1 cellular context compared by ENCODE assay signal in the genomic region with DNA sequence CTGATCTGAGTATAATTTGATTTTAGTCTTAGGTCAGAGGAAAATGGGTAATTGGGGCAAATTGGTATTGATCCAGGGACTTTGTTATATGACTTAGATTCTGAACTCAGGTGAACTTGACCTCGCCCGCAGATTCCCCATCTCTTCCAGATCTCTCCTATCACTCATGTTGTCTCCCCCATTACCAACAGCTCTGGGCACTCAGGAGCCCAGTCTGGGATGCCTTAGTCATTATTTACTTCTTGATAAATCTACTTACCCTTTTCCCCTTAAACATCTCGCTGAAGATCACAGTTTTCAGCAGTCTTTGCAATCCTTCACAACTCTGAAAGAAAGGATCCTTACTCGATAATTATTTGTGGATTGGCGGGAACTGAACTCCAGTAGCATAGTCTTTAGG.
TF ChIP-seq lines count a peak whose summit lies in the region.

No MANE protein-coding gene starts in this region.

TF ChIP-seq in HepG2, 621 proteins besides CTCF, POLR2A, EP300 and RAD21:
- TF ChIP-seq LCORL (IDR thresholded peaks at IDR 0.05) (no peak), LCORL (CRISPR knock-in tag; IDR thresholded peaks at IDR 0.05) (no peak), ZBTB21 (CRISPR knock-in tag; IDR thresholded peaks at IDR 0.05) (no peak), BHLHE40 (IDR thresholded peaks at IDR 0.05; ENCODE audit: low read length) (no peak), PHF5A (CRISPR knock-in tag; IDR thresholded peaks at IDR 0.05; ENCODE audit: low read depth, unreplicated experiment) (no peak), NFKB2 (CRISPR knock-in tag; IDR thresholded peaks at IDR 0.05; ENCODE audit: borderline replicate concordance) (no peak)
